ENCODE assay signal across 22 cellular contexts in the genomic region with DNA sequence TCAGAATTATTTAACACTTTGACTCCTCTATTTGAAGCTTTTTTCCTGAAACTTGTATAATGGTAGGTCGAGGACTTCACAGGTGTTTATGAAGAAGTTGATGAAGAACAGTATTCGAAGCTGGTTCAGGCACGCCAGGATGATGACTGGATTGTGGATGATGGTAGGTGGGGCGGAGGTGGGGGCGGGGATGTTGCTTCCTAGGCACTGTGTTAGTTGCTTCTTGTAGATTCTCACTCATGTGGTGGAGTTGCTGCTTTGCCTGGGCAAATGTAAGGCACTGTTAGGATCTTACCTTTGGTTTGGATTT. TPM values are rescaled to one million over a fixed set of nuclear protein-coding genes. Genes with fewer than 3 reads are reported as not detected.
A peak's percentile ranks its signal among the peaks of the same experiment; 100 is the strongest.
DNase-seq lines count a peak whose midpoint lies in the region; TF ChIP-seq lines count a peak whose summit lies in the region.
"Had no signal": no experiment of that assay in that cellular context is flagged by ENCODE, and none has a peak within 500 bp of the region (broad histone marks: within the 10 kb centered on the region; RNA-seq: fewer than 3 reads in every experiment).

No MANE protein-coding gene starts in this region.

- peaks cover 3% of the 10 kb centered on the region for H3K4me1 Mint-ChIP-seq in activated CD4-positive, alpha-beta T cell treated with anti-CD3 and anti-CD28 coated beads, Interleukin-2, amount 10 ng/mL, durations not matched to agents 7 days and 5 days
- H3K4me1 Mint-ChIP-seq in neural crest cell: peaks cover 11% of the 10 kb centered on the region
- H3K4me1 Mint-ChIP-seq: CD8-positive, alpha-beta memory T cell had no signal

- no peak for TF ChIP-seq CTCF in neural crest cell (conservative IDR thresholded peaks at IDR 0.05)

- CTCF ChIA-PET in activated CD4-positive, alpha-beta T cell treated with anti-CD3 and anti-CD28 coated beads, Interleukin-2, amount 10 ng/mL, durations not matched to agents 7 days and 5 days (lab: Charles Lee): no interaction called here

- H3K27ac Mint-ChIP-seq in activated CD4-positive, alpha-beta T cell treated with anti-CD3 and anti-CD28 coated beads, Interleukin-2, amount 10 ng/mL, durations not matched to agents 7 days and 5 days: no peak overlapping the region
- peak overlapping the region; percentile 71 for H3K27ac Mint-ChIP-seq in neural crest cell (ENCODE audit: unreplicated experiment)

- peaks cover 30% of the 10 kb centered on the region for H3K36me3 Mint-ChIP-seq in activated CD4-positive, alpha-beta T cell treated with anti-CD3 and anti-CD28 coated beads, Interleukin-2, amount 10 ng/mL, durations not matched to agents 7 days and 5 days (ENCODE audit: low read depth)
- peaks cover 40% of the 10 kb centered on the region for H3K36me3 Mint-ChIP-seq in neural crest cell (ENCODE audit: low read depth)

- no peak overlapping the region for H3K4me3 Mint-ChIP-seq in activated CD4-positive, alpha-beta T cell treated with anti-CD3 and anti-CD28 coated beads, Interleukin-2, amount 10 ng/mL, durations not matched to agents 7 days and 5 days
- no peak overlapping the region for H3K4me3 Mint-ChIP-seq in neural crest cell
- H3K4me3 Mint-ChIP-seq: CD8-positive, alpha-beta memory T cell had no signal

- no peaks in the 10 kb centered on the region for H3K27me3 Mint-ChIP-seq in activated CD4-positive, alpha-beta T cell treated with anti-CD3 and anti-CD28 coated beads, Interleukin-2, amount 10 ng/mL, durations not matched to agents 7 days and 5 days
- H3K27me3 Mint-ChIP-seq in neural crest cell (ENCODE audit: low read depth): no peaks in the 10 kb centered on the region

- H3K9me3 Mint-ChIP-seq in activated CD4-positive, alpha-beta T cell treated with anti-CD3 and anti-CD28 coated beads, Interleukin-2, amount 10 ng/mL, durations not matched to agents 7 days and 5 days: no peaks in the 10 kb centered on the region
- no peaks in the 10 kb centered on the region for H3K9me3 Mint-ChIP-seq in neural crest cell
- H3K9me3 Mint-ChIP-seq: CD8-positive, alpha-beta memory T cell had no signal

- POLR2A ChIA-PET in activated CD4-positive, alpha-beta T cell treated with anti-CD3 and anti-CD28 coated beads, Interleukin-2, amount 10 ng/mL, durations not matched to agents 7 days and 5 days (lab: Charles Lee): no interaction called here

- peak; percentile 14 to 31 for DNase-seq in activated CD4-positive, alpha-beta T cell treated with anti-CD3 and anti-CD28 coated beads, Interleukin-2, amount 50 U/mL, for 48 hours
- DNase-seq in activated CD4-positive, alpha-beta T cell treated with anti-CD3 and anti-CD28 coated beads, Interleukin-2, amount 10 ng/mL, durations not matched to agents 7 days and 5 days: no peak
- DNase-seq in stimulated activated CD4-positive, alpha-beta T cell treated with anti-CD3 and anti-CD28 coated beads, Interleukin-12 subunit alpha, Interleukin-12 subunit beta, amount 100 ng/mL, for 4 hours: peak; percentile 14
- no peak for DNase-seq in stimulated activated CD4-positive, alpha-beta T cell treated with anti-CD3 and anti-CD28 coated beads, Interleukin-2, amount 100 ng/mL, for 48 hours
- DNase-seq in neural crest cell (ENCODE audit: low read depth, low spot score) (no peak), SHP77 (lab: John Stamatoyannopoulos, UW) (no peak), KG1 (lab: John Stamatoyannopoulos, UW) (no peak)
- DNase-seq: Calu3; CD8-positive, alpha-beta memory T cell; DMS153; MG63; NCI-H1048; NCI-H1417 treated with DMSO at 0.1 percent for 48 hours; NCI-H187 treated with DMSO at 0.1 percent for 48 hours; NCI-H2107; NCI-H446 treated with DMSO at 0.1 percent for 48 hours; NCI-H526 treated with DMSO at 0.1 percent for 48 hours; PC-3; Right ventricle myocardium superior had no signal

RNA-seq across cellular contexts. Expression of gene POLA1, which starts 9.4 kb away (rescaled TPM):
- 10 to 100 TPM; 36.9 to 37.0 TPM for total RNA-seq in activated CD4-positive, alpha-beta T cell treated with anti-CD3 and anti-CD28 coated beads, Interleukin-2, amount 10 ng/mL, durations not matched to agents 7 days and 5 days
- total RNA-seq in neural crest cell: 76.5 and 77.7 TPM in 2 replicates

RNA-seq across cellular contexts. Expression of gene PCYT1B, which starts 56.0 kb away (rescaled TPM):
- total RNA-seq in activated CD4-positive, alpha-beta T cell treated with anti-CD3 and anti-CD28 coated beads, Interleukin-2, amount 10 ng/mL, durations not matched to agents 7 days and 5 days: not detected
- total RNA-seq in neural crest cell: 32.3 and 34.0 TPM in 2 replicates
- total RNA-seq: A172; CD8-positive, alpha-beta memory T cell; G401; LHCN-M2; PC-3; Right ventricle myocardium superior had no signal

Comparison
In these comparisons a context has a peak if more than half of its experiments do, and no peak if none do; other contexts are left out.
1. DNase-seq: peak in activated CD4-positive, alpha-beta T cell treated with anti-CD3 and anti-CD28 coated beads, Interleukin-2, amount 50 U/mL, for 48 hours (2 of 2) and stimulated activated CD4-positive, alpha-beta T cell treated with anti-CD3 and anti-CD28 coated beads, Interleukin-12 subunit alpha, Interleukin-12 subunit beta, amount 100 ng/mL, for 4 hours (single experiment); none in activated CD4-positive, alpha-beta T cell treated with anti-CD3 and anti-CD28 coated beads, Interleukin-2, amount 10 ng/mL, durations not matched to agents 7 days and 5 days (single experiment), stimulated activated CD4-positive, alpha-beta T cell treated with anti-CD3 and anti-CD28 coated beads, Interleukin-2, amount 100 ng/mL, for 48 hours (0 of 2), neural crest cell (single experiment), SHP77 (0 of 2) and KG1 (single experiment).
2. RNA of gene PCYT1B, which starts 56.0 kb away (total RNA-seq): 32.3 to 34.0 TPM in neural crest cell; not detected in activated CD4-positive, alpha-beta T cell treated with anti-CD3 and anti-CD28 coated beads, Interleukin-2, amount 10 ng/mL, durations not matched to agents 7 days and 5 days; every median in the first group is over 10 times any median in the second.